9 cellular contexts compared by ENCODE assay signal in the genomic region with DNA sequence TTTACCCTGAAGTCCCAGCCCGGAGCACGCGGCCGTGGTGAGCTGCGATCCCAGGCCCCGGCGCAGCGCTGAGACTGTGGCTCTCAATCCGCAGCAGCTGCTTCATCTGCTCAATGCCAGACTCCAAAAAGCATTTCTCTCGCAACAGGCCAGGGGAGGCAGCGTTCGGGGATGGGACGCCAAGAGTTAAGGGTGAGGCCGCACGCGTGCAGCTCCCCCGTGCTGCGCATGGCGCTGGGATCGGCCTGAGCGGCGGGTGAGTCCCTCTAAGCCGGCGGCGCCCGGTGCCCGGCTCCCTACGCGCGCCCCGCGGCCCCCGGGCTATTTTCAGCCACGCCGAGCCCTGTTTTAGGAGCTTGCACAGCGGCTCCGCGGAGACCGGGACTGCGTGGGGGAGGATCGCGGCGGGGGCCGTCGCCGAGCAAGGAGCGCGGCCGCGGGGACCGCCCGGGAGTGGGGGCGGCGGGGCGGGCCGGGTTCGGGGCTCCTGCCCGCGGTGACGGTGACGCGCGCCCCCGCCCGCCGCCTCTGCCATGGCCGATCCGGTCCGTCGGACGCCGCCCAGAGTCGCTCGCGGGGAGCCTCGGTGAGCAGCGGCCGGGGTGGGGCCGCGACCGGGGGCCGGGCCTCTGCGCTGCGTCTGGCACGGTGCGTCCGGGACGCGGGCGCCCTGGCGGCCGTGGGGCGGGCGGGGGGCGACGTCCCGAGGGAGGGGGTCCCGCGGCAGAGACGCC. TPM values are rescaled to one million over a fixed set of nuclear protein-coding genes. Genes with fewer than 3 reads are reported as not detected.
DNase-seq lines count a peak whose midpoint lies in the region; ATAC-seq, FAIRE-seq and TF ChIP-seq lines count a peak whose summit lies in the region.
"Had no signal": no experiment of that assay in that cellular context is flagged by ENCODE, and none has a peak within 500 bp of the region (broad histone marks: within the 10 kb centered on the region; RNA-seq: fewer than 3 reads in every experiment).

No MANE protein-coding gene starts in this region.

- H3K36me3 ChIP-seq in lung (ENCODE audit: control insufficient read depth in 2 of 2, insufficient read depth in 2 of 2, low read length in 2 of 2) (no peaks in the 10 kb centered on the region), transverse colon (no peaks in the 10 kb centered on the region)

- H3K4me1 ChIP-seq in lung (ENCODE audit: control insufficient read depth in 2 of 2, insufficient read depth in 2 of 2, low read length in 2 of 2) (peaks cover 0 to 4% of the 10 kb centered on the region in 2 donors), transverse colon (peaks cover 0 to 11% (median 5%) of the 10 kb centered on the region in 4 donors)

- DNase-seq in activated CD4-positive, alpha-beta T cell treated with anti-CD3 and anti-CD28 coated beads for 48 hours = peak; percentile 26
- no peak for DNase-seq in activated CD4-positive, alpha-beta T cell treated with anti-CD3 and anti-CD28 coated beads, Interleukin-2, amount 50 U/mL, for 4 hours
- DNase-seq in dorsolateral prefrontal cortex (peak in 8 of 10 donors; percentile 38 to 75 (median 60)), lung (ENCODE audit: low spot score) (no peak), transverse colon (no peak), GM12892 (ENCODE audit: insufficient read length) (no peak)

- intact Hi-C loops in dorsolateral prefrontal cortex (cut with DNase I) = no loop called here
- intact Hi-C loops in transverse colon (cut with DNase I; ENCODE audit: low total_unique reads) = loop anchor here (5.0 kb wide), 1 partner anchor 149 kb away; no protein-coding TSS in a partner anchor

- WGBS in lung, 2 donors = 1 to 2% methylated on average over 47 to 100 of the region's 100 CpGs
- 22% methylated on average over 10 of the region's 100 CpGs; no CpG with 5 or more reads in 1 of the 2 donors for WGBS in transverse colon (ENCODE audit: low coverage in 1 of 2), 2 donors

- no peak for TF ChIP-seq EP300 in transverse colon (IDR thresholded peaks at IDR 0.05; ENCODE audit: low read depth)

- TF ChIP-seq CTCF in dorsolateral prefrontal cortex (IDR thresholded peaks at IDR 0.05 in 54 of 56, conservative IDR thresholded peaks at IDR 0.05 in 2 of 56; ENCODE audit: low read depth in 1 of 56, partially characterized antibody in 56 of 56) (peak in 1 of 56 donors; percentile 1), lung (IDR thresholded peaks at IDR 0.05; ENCODE audit: control extremely low read depth, extremely low read depth) (no peak), transverse colon (IDR thresholded peaks at IDR 0.05) (no peak)

- H3K9me3 ChIP-seq in lung (ENCODE audit: control insufficient read depth in 2 of 2, insufficient read depth in 1 of 2, low read length in 1 of 2) = peaks cover 0 to 6% of the 10 kb centered on the region in 2 donors
- H3K9me3 ChIP-seq in transverse colon = no peaks in the 10 kb centered on the region

- ATAC-seq in lung (ENCODE audit: insufficient read depth, low FRiP score) (peak; percentile 13), GM21723 (IDR thresholded peaks at IDR 0.05; ENCODE audit: unreplicated experiment) (no peak), HG03460 (IDR thresholded peaks at IDR 0.05; ENCODE audit: unreplicated experiment) (no peak)

- H3K27me3 ChIP-seq in dorsolateral prefrontal cortex (peaks cover 0 to 8% (median 0%) of the 10 kb centered on the region in 45 donors), lung (ENCODE audit: control insufficient read depth, insufficient read depth) (peaks cover 7% of the 10 kb centered on the region), transverse colon (peaks cover 69% of the 10 kb centered on the region)

- FAIRE-seq in GM12892 (lab: Jason Lieb, UNC) = no peak
- FAIRE-seq: endometrium had no signal

- H3K4me3 ChIP-seq in dorsolateral prefrontal cortex = peak overlapping the region; percentile 50 to 78 (median 67)
- no peak overlapping the region for H3K4me3 ChIP-seq in lung
- peak overlapping the region in 3 of 4 donors; percentile 23 to 49 (median 40) for H3K4me3 ChIP-seq in transverse colon

- no peak for TF ChIP-seq POLR2A in transverse colon (IDR thresholded peaks at IDR 0.05)
- TF ChIP-seq POLR2A in GM12892 (IDR thresholded peaks at IDR 0.05; ENCODE audit: low read depth, low read length) = no peak

- peak overlapping the region in 55 of 59 donors; percentile 41 to 90 (median 79) for H3K27ac ChIP-seq in dorsolateral prefrontal cortex
- H3K27ac ChIP-seq in lung (ENCODE audit: low read depth in 1 of 2, low read length in 1 of 2) = no peak overlapping the region
- H3K27ac ChIP-seq in transverse colon = peak overlapping the region in 1 of 4 donors; percentile 21

- in situ Hi-C loops in transverse colon (cut with MboI; ENCODE audit: low pct_ligation_motif_present in 1 of 4, low pct_unique_long_range_greater_than_20kb in 1 of 4, low sequenced_read_pairs in 3 of 4) = no loop called here

RNA-seq across cellular contexts. Expression of a gene that starts 29.4 kb away (rescaled TPM):
- 10 to 100 TPM; 18.7 to 66.0 (median 31.7) TPM for total RNA-seq in dorsolateral prefrontal cortex
- total RNA-seq in lung = under 1 TPM; 0.26 to 0.34 TPM
- polyA plus RNA-seq in lung = under 1 TPM; 0.14 to 0.16 TPM
- total RNA-seq in transverse colon = 1 to 10 TPM in 1 of 4 donors, under 1 TPM in 3; 0.14 to 1.1 (median 0.28) TPM
- polyA plus RNA-seq in GM12892 (2012; ENCODE audit: missing spikeins) = not detected

RNA-seq across cellular contexts. Expression of a gene that starts 54.6 kb away (rescaled TPM):
- total RNA-seq in dorsolateral prefrontal cortex (100 to 1,000 TPM in 103 of 120 experiments, 10 to 100 TPM in 17; 73.1 to 211 (median 119) TPM), lung (10 to 100 TPM; 29.9 to 38.4 TPM), transverse colon (10 to 100 TPM in 3 of 4 donors, 1 to 10 TPM in 1; 9.7 to 36.8 (median 27.6) TPM)
- polyA plus RNA-seq in lung = 10 to 100 TPM; 20.4 to 31.7 TPM
- 99.0 TPM for polyA plus RNA-seq in GM12892 (2012; ENCODE audit: missing spikeins)

Comparison
In these comparisons a context has a peak if more than half of its experiments do, and no peak if none do; other contexts are left out.
1. DNase-seq: peak in activated CD4-positive, alpha-beta T cell treated with anti-CD3 and anti-CD28 coated beads for 48 hours (single experiment) and dorsolateral prefrontal cortex (8 of 10); none in activated CD4-positive, alpha-beta T cell treated with anti-CD3 and anti-CD28 coated beads, Interleukin-2, amount 50 U/mL, for 4 hours (0 of 2), lung (single experiment), transverse colon (single experiment) and GM12892 (single experiment).
2. H3K27ac ChIP-seq: peak in dorsolateral prefrontal cortex (55 of 59); none in lung (0 of 2).
3. RNA of a gene that starts 29.4 kb away (total RNA-seq): 18.7 to 66.0 TPM in dorsolateral prefrontal cortex; 0.14 to 1.1 TPM in transverse colon and 0.26 to 0.34 TPM in lung; every median in the first group is over 4 times any median in the second.